1 cellular context compared by ENCODE assay signal in genomic region chr13:48818495-48818961, GRCh38.
TF ChIP-seq lines count a peak whose summit lies in the region.

No MANE protein-coding gene starts in this region.

TF ChIP-seq in H1, 55 proteins besides CTCF, POLR2A, EP300 and RAD21 (continued from another document):
- TF ChIP-seq TAF1 (IDR thresholded peaks at IDR 0.05; ENCODE audit: low read depth, low read length): no peak
- TF ChIP-seq POLR2AphosphoS5 (IDR thresholded peaks at IDR 0.05; ENCODE audit: low read depth, low read length): no peak
- no peak for TF ChIP-seq USF2 (IDR thresholded peaks at IDR 0.05; ENCODE audit: low read length)
- TF ChIP-seq CREB1 (IDR thresholded peaks at IDR 0.05): no peak
